ENCODE assay signal across 20 cellular contexts in the genomic region with DNA sequence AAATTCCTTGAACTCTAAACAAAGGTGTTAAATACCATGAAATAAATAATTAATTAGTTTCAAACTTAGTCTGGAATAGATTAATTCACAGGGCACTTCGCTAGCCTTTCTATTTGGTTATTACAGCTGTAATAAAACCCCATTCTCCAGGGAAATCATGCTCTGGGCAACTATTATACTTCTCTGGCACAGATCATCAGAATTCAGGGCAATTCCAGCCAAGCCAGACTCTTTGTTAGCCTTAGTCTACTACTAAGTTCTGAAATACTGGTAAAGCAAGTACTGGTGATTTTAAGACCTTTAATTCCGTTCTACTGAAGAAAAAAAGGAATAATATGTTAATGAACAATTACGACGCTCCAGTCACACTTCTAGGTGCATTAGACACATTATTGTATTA.
"Had no signal": no experiment of that assay in that cellular context is flagged by ENCODE, and none has a peak within 500 bp of the region (broad histone marks: within the 10 kb centered on the region; RNA-seq: fewer than 3 reads in every experiment).

No MANE protein-coding gene starts in this region.

- H3K27ac ChIP-seq: SJSA1, SK-N-MC had no signal

- DNase-seq: KBM-7, MV-4-11, NCI-H1048, NCI-H1105, NCI-H1417, NCI-H1436 treated with DMSO at 0.1 percent for 48 hours, NCI-H1694, NCI-H187 treated with DMSO at 0.1 percent for 48 hours, NCI-H2029 treated with DMSO at 0.1 percent for 48 hours, NCI-H2171 treated with DMSO at 0.1 percent for 48 hours, NCI-H345, NCI-H510A, NCI-H524 treated with DMSO at 0.1 percent for 48 hours, NCI-H69, NCI-H774, Right ventricle myocardium superior, RPMI8226, SIG-M5 had no signal
